10 cellular contexts compared by ENCODE assay signal in the genomic region with DNA sequence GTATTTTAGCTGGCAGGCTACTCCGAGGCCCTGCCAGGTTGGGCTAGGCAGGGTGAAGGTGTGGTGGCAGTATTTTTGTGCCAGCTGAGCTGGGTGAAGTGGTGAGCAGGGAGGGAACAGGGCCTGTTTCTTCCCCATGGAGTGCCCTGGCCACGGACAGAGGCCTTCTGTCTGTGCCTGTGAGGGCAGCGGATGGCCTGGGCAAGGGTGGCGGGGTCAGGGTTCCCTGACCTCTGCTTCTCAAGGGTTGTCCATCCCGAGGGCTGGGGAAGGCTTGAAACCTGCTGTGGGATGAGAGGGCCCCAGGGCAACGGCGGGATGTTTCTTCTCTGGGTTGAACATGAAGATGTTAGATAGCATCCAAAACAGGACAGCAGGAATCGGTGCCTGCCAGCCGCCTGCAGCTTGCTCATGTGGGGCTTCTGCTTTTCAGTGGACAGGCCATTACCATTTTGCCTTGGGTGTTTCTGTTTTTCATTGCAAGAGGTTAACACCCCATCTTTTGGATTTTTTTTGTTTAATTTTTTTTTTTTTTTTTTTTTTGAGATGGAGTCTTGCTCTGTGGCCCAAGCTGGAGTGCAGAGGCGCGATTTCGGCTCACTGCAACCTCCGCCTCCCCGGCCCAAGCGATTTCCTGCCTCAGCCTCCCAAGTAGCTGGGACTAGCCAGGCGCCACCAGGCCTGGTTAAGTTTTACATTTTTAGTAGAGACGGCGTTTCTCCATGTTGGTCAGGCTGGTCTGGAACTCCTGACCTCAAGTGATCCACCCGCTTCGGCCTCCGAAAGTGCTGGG. TPM values are rescaled to one million over a fixed set of nuclear protein-coding genes. Genes with fewer than 3 reads are reported as not detected.
DNase-seq lines count a peak whose midpoint lies in the region; ATAC-seq and TF ChIP-seq lines count a peak whose summit lies in the region.
"Had no signal": no experiment of that assay in that cellular context is flagged by ENCODE, and none has a peak within 500 bp of the region (broad histone marks: within the 10 kb centered on the region; RNA-seq: fewer than 3 reads in every experiment).

No MANE protein-coding gene starts in this region.

- H3K4me2 ChIP-seq in H9 (ENCODE audit: insufficient read depth, insufficient read length, low read length): no peak overlapping the region

- H3K36me3 ChIP-seq in left lung: peaks cover 0 to 22% of the 10 kb centered on the region in 2 donors

- H3K23ac ChIP-seq in H9 (ENCODE audit: insufficient read length, low read depth, low read length): no peak overlapping the region

- H4K5ac ChIP-seq in H9 (ENCODE audit: insufficient read length, low read depth, low read length): no peak overlapping the region

- no peak overlapping the region for H3K4ac ChIP-seq in H9 (ENCODE audit: low read depth, low read length)

- H3K4me3 Mint-ChIP-seq in H9: no peak overlapping the region
- peak overlapping the region; percentile 94 for H3K4me3 Mint-ChIP-seq in activated naive CD8-positive, alpha-beta T cell treated with anti-CD3 and anti-CD28 coated beads for 36 hours

- peaks cover 18% of the 10 kb centered on the region for H3K79me1 ChIP-seq in H9 (ENCODE audit: insufficient read depth, low read depth, low read length, poor library complexity, severe bottlenecking)

- H2BK20ac ChIP-seq in H9 (ENCODE audit: low read depth, low read length, poor library complexity, severe bottlenecking): no peak overlapping the region

- H2BK120ac ChIP-seq in H9 (ENCODE audit: low read depth, low read length, poor library complexity, severe bottlenecking): no peak overlapping the region

- H3K27me3 ChIP-seq in H9 (ENCODE audit: insufficient read depth, low read length) (no peaks in the 10 kb centered on the region), left lung (no peaks in the 10 kb centered on the region)

- H3K79me2 ChIP-seq in H9 (ENCODE audit: insufficient read depth, low read length): peaks cover 52% of the 10 kb centered on the region; the same call in 1 of the 2 replicates

- peaks cover 18 to 32% of the 10 kb centered on the region in 2 experiments for H3K4me1 Mint-ChIP-seq in H9
- H3K4me1 Mint-ChIP-seq in activated naive CD8-positive, alpha-beta T cell treated with anti-CD3 and anti-CD28 coated beads for 36 hours: peaks cover 27% of the 10 kb centered on the region

- H3K9me3 ChIP-seq in H9 (ENCODE audit: control insufficient read depth, low read depth, low read length) (no peaks in the 10 kb centered on the region), left lung (no peaks in the 10 kb centered on the region)

- peaks cover 20% of the 10 kb centered on the region for H3K23me2 ChIP-seq in H9 (ENCODE audit: insufficient read length, low read depth, low read length, poor library complexity, severe bottlenecking)

- peak overlapping the region; percentile 37; the same call in 1 of the 2 replicates for H3K27ac ChIP-seq in 22Rv1
- H3K27ac ChIP-seq in H9 (ENCODE audit: insufficient read length, low read depth, low read length): no peak overlapping the region
- H3K27ac ChIP-seq in left lung: no peak overlapping the region

- H4K91ac ChIP-seq in H9 (ENCODE audit: insufficient read length, low read depth, low read length): no peak overlapping the region

- H3K18ac ChIP-seq in H9 (ENCODE audit: insufficient read length, low read depth, low read length): no peak overlapping the region

- peaks cover 0 to 3% of the 10 kb centered on the region in 2 experiments; a peak in 1 of 5 replicates for H3K9me3 Mint-ChIP-seq in H9
- H3K9me3 Mint-ChIP-seq in activated naive CD8-positive, alpha-beta T cell treated with anti-CD3 and anti-CD28 coated beads for 36 hours: no peaks in the 10 kb centered on the region

- H2BK5ac ChIP-seq in H9 (ENCODE audit: insufficient read length, low read length): no peak overlapping the region

- no peak overlapping the region for H2BK15ac ChIP-seq in H9 (ENCODE audit: low read depth, low read length)

- peak overlapping the region in 2 of 3 experiments; percentile 61; a peak in 1 of 7 replicates for H3K27ac Mint-ChIP-seq in H9
- peak overlapping the region; percentile 92 for H3K27ac Mint-ChIP-seq in activated naive CD8-positive, alpha-beta T cell treated with anti-CD3 and anti-CD28 coated beads for 36 hours

- no peak overlapping the region for H2BK12ac ChIP-seq in H9 (ENCODE audit: insufficient read length, low read depth, low read length)

- DNase-seq in H9 (no peak), left lung (peak in 1 of 2 donors; percentile 63), T1000 (lab: John Stamatoyannopoulos, UW) (no peak)
- DNase-seq in activated naive CD8-positive, alpha-beta T cell treated with anti-CD3 and anti-CD28 coated beads for 36 hours: no peak
- DNase-seq in stimulated activated CD8-positive, alpha-beta memory T cell treated with anti-CD3 and anti-CD28 coated beads, Interleukin-4, amount 100 ng/mL, for 48 hours: no peak
- DNase-seq: central memory CD4-positive, alpha-beta T cell; left colon had no signal

- H3K36me3 Mint-ChIP-seq in H9 (ENCODE audit: insufficient read depth in 1 of 3, low read depth in 3 of 3): peaks cover 28 to 53% (median 37%) of the 10 kb centered on the region in 3 experiments
- peaks cover 50% of the 10 kb centered on the region for H3K36me3 Mint-ChIP-seq in activated naive CD8-positive, alpha-beta T cell treated with anti-CD3 and anti-CD28 coated beads for 36 hours

- no peak overlapping the region for H3K56ac ChIP-seq in H9 (ENCODE audit: insufficient read length, low read depth, low read length)

- no peaks in the 10 kb centered on the region for H4K20me1 ChIP-seq in H9 (ENCODE audit: control insufficient read depth, insufficient read depth, insufficient read length)

- no peak overlapping the region; the same call in 1 of the 2 replicates for H3K14ac ChIP-seq in H9 (ENCODE audit: insufficient read depth, low read length)

- intact Hi-C loops in left lung (cut with DNase I): no loop called here

- peaks cover 7% of the 10 kb centered on the region for H3K27me3 Mint-ChIP-seq in H9 (ENCODE audit: low read depth)
- H3K27me3 Mint-ChIP-seq in activated naive CD8-positive, alpha-beta T cell treated with anti-CD3 and anti-CD28 coated beads for 36 hours: no peaks in the 10 kb centered on the region

- no peak overlapping the region for H3K9ac ChIP-seq in H9 (ENCODE audit: extremely low read depth, insufficient read length, low read length)

- no peak overlapping the region for H3T11ph ChIP-seq in H9 (ENCODE audit: low read length)

- no CpG with 5 or more reads among the region's 21 CpGs for WGBS in H9 (ENCODE audit: extremely low coverage, insufficient read length, low lambda C conversion rate)

- TF ChIP-seq CTCF in 22Rv1 (IDR thresholded peaks at IDR 0.05) (no peak), H9 (conservative IDR thresholded peaks at IDR 0.05) (no peak), left lung (IDR thresholded peaks at IDR 0.05) (no peak)

- H2AFZ ChIP-seq in H9 (ENCODE audit: low read length): no peak overlapping the region

- H3K4me1 ChIP-seq in H9 (ENCODE audit: insufficient read depth, low read length): no peaks in the 10 kb centered on the region
- H3K4me1 ChIP-seq in left lung: peaks cover 19 to 32% of the 10 kb centered on the region in 2 donors

- H2AK5ac ChIP-seq in H9 (ENCODE audit: insufficient read length, low read length): no peak overlapping the region

- H4K8ac ChIP-seq in H9 (replicated peaks; ENCODE audit: insufficient read length, low read depth, low read length): no peak overlapping the region

- ATAC-seq in left lung: peak; percentile 9
- ATAC-seq in HG02571 (IDR thresholded peaks at IDR 0.05; ENCODE audit: unreplicated experiment): no peak
- no peak for ATAC-seq in GM18520 (IDR thresholded peaks at IDR 0.05; ENCODE audit: unreplicated experiment)
- ATAC-seq: left colon had no signal

- H3K4me3 ChIP-seq in left lung: no peak overlapping the region

RNA-seq across cellular contexts. Expression of gene MTA1, which starts 3.3 kb away (rescaled TPM):
- total RNA-seq in H9 (2021) (222 and 230 TPM in 2 replicates), left lung (10 to 100 TPM; 60.6 to 81.8 TPM)
- 100 to 1,000 TPM; 148 to 149 TPM for total RNA-seq in activated naive CD8-positive, alpha-beta T cell treated with anti-CD3 and anti-CD28 coated beads for 36 hours

RNA-seq across cellular contexts. Expression of gene TEX22, which starts 24.6 kb away (rescaled TPM):
- total RNA-seq in H9 (2021): 0.50 and 0.83 TPM in 2 replicates
- 1 to 10 TPM in 1 of 2 experiments, under 1 TPM in 1; 0.56 to 2.1 TPM for total RNA-seq in activated naive CD8-positive, alpha-beta T cell treated with anti-CD3 and anti-CD28 coated beads for 36 hours
- total RNA-seq in left lung: 1 to 10 TPM; 1.7 to 3.0 TPM

RNA-seq across cellular contexts. Expression of gene CRIP2, which starts 51.7 kb away (rescaled TPM):
- 5.7 and 7.2 TPM in 2 replicates for total RNA-seq in H9 (2021)
- under 1 TPM; 0.16 to 0.41 TPM for total RNA-seq in activated naive CD8-positive, alpha-beta T cell treated with anti-CD3 and anti-CD28 coated beads for 36 hours
- total RNA-seq in left lung: 100 to 1,000 TPM; 172 to 224 TPM

Comparison
In these comparisons a context has a peak if more than half of its experiments do, and no peak if none do; other contexts are left out.
1. RNA of gene CRIP2, which starts 51.7 kb away (total RNA-seq): 172 to 224 TPM in left lung; 5.7 to 7.2 TPM in H9 and 0.16 to 0.41 TPM in activated naive CD8-positive, alpha-beta T cell treated with anti-CD3 and anti-CD28 coated beads for 36 hours; every median in the first group is over 10 times any median in the second.